Comparison of ENCODE assay signal across 8 cellular contexts in the genomic region with DNA sequence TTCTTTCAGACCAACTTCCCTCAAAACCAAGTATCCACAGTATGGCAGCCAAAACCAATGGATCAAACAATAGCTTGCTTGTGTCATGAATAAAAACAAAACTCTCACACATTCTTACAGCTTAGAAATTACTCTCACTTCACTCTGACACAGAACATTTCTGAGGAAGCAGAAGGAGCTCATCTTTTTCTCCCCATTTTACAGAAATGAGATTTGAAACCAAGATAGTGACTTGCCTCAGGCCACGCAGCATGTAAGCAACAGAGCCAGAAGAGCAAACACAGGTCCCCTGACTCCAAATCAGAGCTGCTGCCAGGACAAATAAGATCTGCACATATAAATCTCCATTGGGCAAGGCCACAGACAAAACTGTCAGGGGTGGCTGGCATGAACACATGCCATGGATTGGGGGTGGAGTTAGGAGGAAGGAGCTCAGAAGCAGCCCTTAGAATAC.
DNase-seq lines count a peak whose midpoint lies in the region; ATAC-seq and TF ChIP-seq lines count a peak whose summit lies in the region.

No MANE protein-coding gene starts in this region.

- H3K18ac ChIP-seq in mesendoderm (ENCODE audit: low read length), result no peak overlapping the region

- no peak overlapping the region for H3K23ac ChIP-seq in mesendoderm (ENCODE audit: low read length)

- no peak overlapping the region for H3K4ac ChIP-seq in mesendoderm (ENCODE audit: low read depth, low read length)

- H3K27me3 ChIP-seq in Panc1 (ENCODE audit: control insufficient read depth, insufficient read depth, low read length), result no peaks in the 10 kb centered on the region
- no peaks in the 10 kb centered on the region for H3K27me3 ChIP-seq in mesendoderm (ENCODE audit: insufficient read depth, low read length, poor library complexity)

- H3K79me1 ChIP-seq in mesendoderm (ENCODE audit: low read length), result no peaks in the 10 kb centered on the region

- POLR2A ChIA-PET in Panc1 (lab: Charles Lee), result interaction anchor here (0.6 to 1.1 kb wide), 3 partner anchors 10 to 97 kb away, joined by 3 to 8 read pairs (median 3); no protein-coding TSS in a partner anchor

- no peak overlapping the region for H2BK5ac ChIP-seq in mesendoderm (ENCODE audit: low read length)

- peak overlapping the region; percentile 51 for H2BK120ac ChIP-seq in mesendoderm (ENCODE audit: low read depth, low read length)

- H3K4me3 ChIP-seq in Panc1 (ENCODE audit: low read depth in 2 of 2, low read length in 2 of 2) (no peak overlapping the region), mesendoderm (ENCODE audit: low read length) (no peak overlapping the region)

- H3K79me2 ChIP-seq in mesendoderm (ENCODE audit: control insufficient read depth, insufficient read depth, low read length), result no peaks in the 10 kb centered on the region

- TF ChIP-seq CTCF in Panc1 (IDR thresholded peaks at IDR 0.05), result no peak

- peak; percentile 17 for DNase-seq in activated T-cell treated with anti-CD3 and anti-CD28 coated beads for 48 hours (ENCODE audit: low read depth)
- no peak for DNase-seq in activated T-cell treated with anti-CD3 and anti-CD28 coated beads for 4 hours
- DNase-seq in Panc1 (ENCODE audit: low read depth, low spot score), result no peak
- DNase-seq in mesendoderm, result no peak
- no peak for DNase-seq in NCI-H510A treated with DMSO at 0.1 percent for 48 hours (lab: John Stamatoyannopoulos, UW)
- DNase-seq in DMS 273 treated with DMSO at 0.1 percent for 48 hours (lab: John Stamatoyannopoulos, UW), result no peak
- no peak for DNase-seq in stimulated activated naive CD4-positive, alpha-beta T cell treated with Interleukin-2 at 50 U/mL for 16 hours (lab: John Stamatoyannopoulos, UW)

- no peaks in the 10 kb centered on the region for H3K9me3 ChIP-seq in Panc1 (ENCODE audit: control insufficient read depth, insufficient read depth, low read depth, low read length)

- in situ Hi-C loops in Panc1 (cut with HindIII; ENCODE audit: low pct_unique_long_range_greater_than_20kb, low sequenced_read_pairs), result no loop called here

- H3K36me3 ChIP-seq in Panc1 (ENCODE audit: control insufficient read depth, insufficient read depth, low read length) (no peaks in the 10 kb centered on the region), mesendoderm (ENCODE audit: control insufficient read depth, insufficient read depth, low read length) (no peaks in the 10 kb centered on the region)

- no peak overlapping the region for H4K8ac ChIP-seq in mesendoderm (ENCODE audit: low read depth, low read length)

- no peak overlapping the region for H2AK5ac ChIP-seq in mesendoderm (ENCODE audit: low read length)

- H3K56ac ChIP-seq in mesendoderm (ENCODE audit: low read length), result no peak overlapping the region

- ATAC-seq in HG02759 (IDR thresholded peaks at IDR 0.05; ENCODE audit: unreplicated experiment) (peak; percentile 64), Panc1 (peak; percentile 50)

- H3K4me1 ChIP-seq in Panc1 (ENCODE audit: control insufficient read depth, insufficient read depth, low read length) (peaks cover 15% of the 10 kb centered on the region), mesendoderm (ENCODE audit: control insufficient read depth, low read depth, low read length) (no peaks in the 10 kb centered on the region)

- BruUV-seq in Panc1 (replicated peaks; lab: Mats Ljungman, UMichigan), result no TSS peak

- H3K4me2 ChIP-seq in mesendoderm (ENCODE audit: low read length), result no peak overlapping the region

- H3K9ac ChIP-seq in mesendoderm (ENCODE audit: low read length), result no peak overlapping the region

- H3K27ac ChIP-seq in Panc1 (ENCODE audit: low read length) (no peak overlapping the region), mesendoderm (ENCODE audit: low read depth, low read length) (no peak overlapping the region)

- H4K5ac ChIP-seq in mesendoderm (ENCODE audit: low read length), result no peak overlapping the region

- WGBS in mesendoderm (ENCODE audit: extremely low coverage, insufficient coverage, low lambda C conversion rate), result no CpG with 5 or more reads among the region's 1 CpG

- CTCF ChIA-PET in Panc1 (lab: Charles Lee), result no interaction called here

- H2BK15ac ChIP-seq in mesendoderm (replicated peaks; ENCODE audit: low read depth), result peak overlapping the region; percentile 25

- intact Hi-C loops in Panc1 (cut with micrococcal nuclease; ENCODE audit: unreplicated experiment), result no loop called here
